16 cellular contexts compared by ENCODE assay signal in the genomic region with DNA sequence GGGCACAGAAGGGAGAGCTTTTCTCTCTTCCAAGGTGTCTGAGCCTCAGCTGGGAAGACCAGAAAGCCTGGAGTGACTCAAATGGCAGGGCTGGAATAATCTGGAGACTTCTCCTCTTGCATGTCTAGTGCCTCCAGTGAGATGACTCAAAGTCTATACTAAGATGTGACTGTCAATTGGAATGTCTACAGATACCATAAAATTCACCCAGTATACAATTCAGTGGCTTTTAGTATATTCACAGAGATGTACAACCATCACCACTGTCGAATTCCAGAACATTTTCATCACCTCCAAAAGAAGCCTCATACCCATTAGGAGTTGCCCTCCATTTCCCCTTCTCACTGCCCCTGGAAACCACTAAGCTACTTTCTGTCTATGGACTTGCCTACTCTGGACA. TPM values are rescaled to one million over a fixed set of nuclear protein-coding genes. Genes with fewer than 3 reads are reported as not detected.
DNase-seq lines count a peak whose midpoint lies in the region; ATAC-seq, FAIRE-seq and TF ChIP-seq lines count a peak whose summit lies in the region.
"Had no signal": no experiment of that assay in that cellular context is flagged by ENCODE, and none has a peak within 500 bp of the region (broad histone marks: within the 10 kb centered on the region; RNA-seq: fewer than 3 reads in every experiment).

No MANE protein-coding gene starts in this region.

- CTCF ChIA-PET in AG04449 (lab: Yijun Ruan, JAX), result interaction anchor here (1.5 to 1.9 kb wide), 3 partner anchors 67 to 120 kb away, joined by 4 to 5 read pairs (median 5); no protein-coding TSS in a partner anchor

- no peak overlapping the region for H3K4me3 Mint-ChIP-seq in mesothelial cell of epicardium
- H3K4me3 Mint-ChIP-seq: B cell, type B pancreatic cell had no signal

- POLR2A ChIA-PET in AG04449 (lab: Yijun Ruan, JAX), result interaction anchor here (0.6 to 1.9 kb wide), 5 partner anchors 38 to 60 kb away, joined by 3 to 6 read pairs (median 3); a partner anchor contains a TSS

- peaks cover 5% of the 10 kb centered on the region for H3K9me3 Mint-ChIP-seq in mesothelial cell of epicardium
- H3K9me3 Mint-ChIP-seq: type B pancreatic cell had no signal

- H3K27me3 ChIP-seq in bronchial epithelial cell (ENCODE audit: control insufficient read depth, insufficient read depth, low read length), result no peaks in the 10 kb centered on the region
- H3K27me3 ChIP-seq: colonic mucosa had no signal

- TF ChIP-seq CTCF in AG04449 (IDR thresholded peaks at IDR 0.05; ENCODE audit: insufficient read depth, low read length, missing control alignments), result no peak
- no peak for TF ChIP-seq CTCF in bronchial epithelial cell (IDR thresholded peaks at IDR 0.05; ENCODE audit: insufficient read depth, low read length, severe bottlenecking)
- TF ChIP-seq CTCF in mesothelial cell of epicardium (IDR thresholded peaks at IDR 0.05; ENCODE audit: unreplicated experiment), result no peak

- H3K36me3 Mint-ChIP-seq in mesothelial cell of epicardium, result peaks cover 3% of the 10 kb centered on the region

- H3K4me3 ChIP-seq in AG04449 (ENCODE audit: low read depth, low read length) (no peak overlapping the region), bronchial epithelial cell (ENCODE audit: low read depth, low read length) (no peak overlapping the region)
- H3K4me3 ChIP-seq: colonic mucosa had no signal

- no peaks in the 10 kb centered on the region for H3K27me3 Mint-ChIP-seq in mesothelial cell of epicardium (ENCODE audit: low read depth)
- H3K27me3 Mint-ChIP-seq: B cell, type B pancreatic cell had no signal

- H3K27ac Mint-ChIP-seq in mesothelial cell of epicardium, result peak overlapping the region; percentile 52
- H3K27ac Mint-ChIP-seq: B cell, type B pancreatic cell had no signal

- ATAC-seq in GM21529 (IDR thresholded peaks at IDR 0.05; ENCODE audit: unreplicated experiment), result no peak
- ATAC-seq in HG03354 (IDR thresholded peaks at IDR 0.05; ENCODE audit: poor library complexity, severe bottlenecking, unreplicated experiment), result no peak

- DNase-seq in AG04449 (ENCODE audit: low read depth, low spot score) (peak; percentile 62), LHCN-M2 (ENCODE audit: low read depth) (peak; percentile 93), bronchial epithelial cell (ENCODE audit: low read depth) (peak; percentile 86), mesothelial cell of epicardium (ENCODE audit: low spot score in 2 of 2, unreplicated experiment in 2 of 2) (no peak), NCI-H1436 treated with DMSO at 0.1 percent for 48 hours (lab: John Stamatoyannopoulos, UW) (no peak)
- DNase-seq in stimulated activated CD4-positive, alpha-beta T cell treated with anti-CD3 and anti-CD28 coated beads, Interleukin-15, amount 100 ng/mL, for 24 hours, result no peak
- DNase-seq: activated CD4-positive, alpha-beta T cell treated with anti-CD3 and anti-CD28 coated beads for 4 hours; activated effector memory CD4-positive, alpha-beta T cell treated with Interleukin-2 at 50 U/mL for 16 hours; colonic mucosa; midbrain; NCI-H146; NCI-H69 had no signal

- FAIRE-seq in bronchial epithelial cell (lab: Jason Lieb, UNC), result no peak

- no peaks in the 10 kb centered on the region for H3K36me3 ChIP-seq in bronchial epithelial cell (ENCODE audit: control insufficient read depth, insufficient read depth, low read length)
- H3K36me3 ChIP-seq: colonic mucosa had no signal

- H3K4me1 Mint-ChIP-seq in mesothelial cell of epicardium, result peaks cover 34% of the 10 kb centered on the region

RNA-seq across cellular contexts. Expression of a gene that starts 47.9 kb away (rescaled TPM):
- 513 and 547 TPM in 2 replicates for total RNA-seq in LHCN-M2 (2014; rRNA removed)
- 664 TPM for polyA plus RNA-seq in LHCN-M2 (2012)
- 33.4 and 55.4 TPM in 2 replicates for total RNA-seq in bronchial epithelial cell
- total RNA-seq in mesothelial cell of epicardium, result 241 to 260 TPM (median 247 TPM) in 3 replicates

Comparison
In these comparisons a context has a peak if more than half of its experiments do, and no peak if none do; other contexts are left out.
1. DNase-seq: peak in AG04449 (single experiment), LHCN-M2 (single experiment) and bronchial epithelial cell (single experiment); none in mesothelial cell of epicardium (0 of 2), NCI-H1436 treated with DMSO at 0.1 percent for 48 hours (single experiment) and stimulated activated CD4-positive, alpha-beta T cell treated with anti-CD3 and anti-CD28 coated beads, Interleukin-15, amount 100 ng/mL, for 24 hours (single experiment).